Comparison of ENCODE assay signal across 1 cellular context in genomic region chr17:50265690-50266306, GRCh38.
TF ChIP-seq lines count a peak whose summit lies in the region.

No MANE protein-coding gene starts in this region.

TF ChIP-seq in HEK293, 187 proteins besides CTCF, POLR2A, EP300 and RAD21 (continued from another document):
- no peak for TF ChIP-seq KLF1 (tag by site-specific recombination; IDR thresholded peaks at IDR 0.05)
- TF ChIP-seq ZFP37 (tag by site-specific recombination; IDR thresholded peaks at IDR 0.05) = no peak
- 0 out of 2 replicates have a peak, but pooled peaks have one; percentile 58 for TF ChIP-seq ZNF571 (tag by site-specific recombination; IDR thresholded peaks at IDR 0.05)
- TF ChIP-seq ZNF624 (tag by site-specific recombination; IDR thresholded peaks at IDR 0.05) = no peak
- TF ChIP-seq MZF1 (tag by site-specific recombination; IDR thresholded peaks at IDR 0.05; ENCODE audit: borderline replicate concordance) = no peak
- TF ChIP-seq, protein P1, sequence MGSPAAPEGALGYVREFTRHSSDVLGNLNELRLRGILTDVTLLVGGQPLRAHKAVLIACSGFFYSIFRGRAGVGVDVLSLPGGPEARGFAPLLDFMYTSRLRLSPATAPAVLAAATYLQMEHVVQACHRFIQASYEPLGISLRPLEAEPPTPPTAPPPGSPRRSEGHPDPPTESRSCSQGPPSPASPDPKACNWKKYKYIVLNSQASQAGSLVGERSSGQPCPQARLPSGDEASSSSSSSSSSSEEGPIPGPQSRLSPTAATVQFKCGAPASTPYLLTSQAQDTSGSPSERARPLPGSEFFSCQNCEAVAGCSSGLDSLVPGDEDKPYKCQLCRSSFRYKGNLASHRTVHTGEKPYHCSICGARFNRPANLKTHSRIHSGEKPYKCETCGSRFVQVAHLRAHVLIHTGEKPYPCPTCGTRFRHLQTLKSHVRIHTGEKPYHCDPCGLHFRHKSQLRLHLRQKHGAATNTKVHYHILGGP (tag by site-specific recombination; IDR thresholded peaks at IDR 0.05) = no peak
- no peak for TF ChIP-seq HOXA7 (CRISPR knock-in tag; IDR thresholded peaks at IDR 0.05; ENCODE audit: borderline replicate concordance)
- TF ChIP-seq ZNF501 (tag by site-specific recombination; IDR thresholded peaks at IDR 0.05) = no peak
- no peak for TF ChIP-seq ZNF626 (tag by site-specific recombination; IDR thresholded peaks at IDR 0.05)
- TF ChIP-seq KLF9 (tag by site-specific recombination; IDR thresholded peaks at IDR 0.05; ENCODE audit: low read depth) = no peak
- no peak for TF ChIP-seq GLI4 (tag by site-specific recombination; IDR thresholded peaks at IDR 0.05)
- peak; percentile 69 for TF ChIP-seq EGR2 (tag by site-specific recombination; IDR thresholded peaks at IDR 0.05; ENCODE audit: low read depth)
- no peak for TF ChIP-seq GLI2 (tag by site-specific recombination; IDR thresholded peaks at IDR 0.05; ENCODE audit: borderline replicate concordance, low read depth)
- TF ChIP-seq ZFHX2 (tag by site-specific recombination; conservative IDR thresholded peaks at IDR 0.05) = peak; percentile 81
- no peak for TF ChIP-seq ZNF830 (tag by site-specific recombination; IDR thresholded peaks at IDR 0.05; ENCODE audit: low read depth)
- peak; percentile 45; the same call in 1 of the 2 replicates for TF ChIP-seq PRDM1 (tag by site-specific recombination; IDR thresholded peaks at IDR 0.05)
- no peak for TF ChIP-seq ZNF335 (tag by site-specific recombination; conservative IDR thresholded peaks at IDR 0.05)
- peak; percentile 43; the same call in 1 of the 2 replicates for TF ChIP-seq ZNF600 (tag by site-specific recombination; IDR thresholded peaks at IDR 0.05)
- no peak for TF ChIP-seq ZIC2 (tag by site-specific recombination; IDR thresholded peaks at IDR 0.05)
- TF ChIP-seq ZBTB1 (tag by site-specific recombination; IDR thresholded peaks at IDR 0.05) = no peak
- no peak for TF ChIP-seq ZBTB21 (tag by site-specific recombination; IDR thresholded peaks at IDR 0.05)
TF ChIP-seq in HEK293: peak in this region for 8.
